Comparison of ENCODE assay signal across 2 cellular contexts in genomic region chr1:220962031-220962751, GRCh38.
TF ChIP-seq lines count a peak whose summit lies in the region.

No MANE protein-coding gene starts in this region.

TF ChIP-seq in GM12878, 131 proteins besides CTCF, POLR2A, EP300 and RAD21 (continued from another document):
- TF ChIP-seq, protein P1, sequence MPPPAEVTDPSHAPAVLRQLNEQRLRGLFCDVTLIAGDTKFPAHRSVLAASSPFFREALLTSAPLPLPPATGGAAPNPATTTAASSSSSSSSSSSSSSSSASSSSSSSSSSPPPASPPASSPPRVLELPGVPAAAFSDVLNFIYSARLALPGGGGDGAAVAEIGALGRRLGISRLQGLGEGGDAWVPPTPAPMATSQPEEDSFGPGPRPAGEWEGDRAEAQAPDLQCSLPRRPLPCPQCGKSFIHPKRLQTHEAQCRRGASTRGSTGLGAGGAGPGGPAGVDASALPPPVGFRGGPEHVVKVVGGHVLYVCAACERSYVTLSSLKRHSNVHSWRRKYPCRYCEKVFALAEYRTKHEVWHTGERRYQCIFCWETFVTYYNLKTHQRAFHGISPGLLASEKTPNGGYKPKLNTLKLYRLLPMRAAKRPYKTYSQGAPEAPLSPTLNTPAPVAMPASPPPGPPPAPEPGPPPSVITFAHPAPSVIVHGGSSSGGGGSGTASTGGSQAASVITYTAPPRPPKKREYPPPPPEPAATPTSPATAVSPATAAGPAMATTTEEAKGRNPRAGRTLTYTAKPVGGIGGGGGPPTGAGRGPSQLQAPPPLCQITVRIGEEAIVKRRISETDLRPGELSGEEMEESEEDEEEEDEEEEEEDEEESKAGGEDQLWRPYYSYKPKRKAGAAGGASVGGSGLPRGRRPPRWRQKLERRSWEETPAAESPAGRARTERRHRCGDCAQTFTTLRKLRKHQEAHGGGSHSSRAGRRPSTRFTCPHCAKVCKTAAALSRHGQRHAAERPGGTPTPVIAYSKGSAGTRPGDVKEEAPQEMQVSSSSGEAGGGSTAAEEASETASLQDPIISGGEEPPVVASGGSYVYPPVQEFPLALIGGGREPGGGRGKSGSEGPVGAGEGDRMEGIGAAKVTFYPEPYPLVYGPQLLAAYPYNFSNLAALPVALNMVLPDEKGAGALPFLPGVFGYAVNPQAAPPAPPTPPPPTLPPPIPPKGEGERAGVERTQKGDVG (CRISPR knock-in tag; IDR thresholded peaks at IDR 0.05): no peak
- TF ChIP-seq MEF2B (IDR thresholded peaks at IDR 0.05; ENCODE audit: partially characterized antibody, poor library complexity, severe bottlenecking) (peak; percentile 23), RUNX3 (IDR thresholded peaks at IDR 0.05; ENCODE audit: low read length) (peak; percentile 50; the same call in 1 of the 2 replicates), CREM (IDR thresholded peaks at IDR 0.05; ENCODE audit: low read depth) (peak; percentile 56), NR2F1 (conservative IDR thresholded peaks at IDR 0.05) (no peak), NFIC (IDR thresholded peaks at IDR 0.05; ENCODE audit: low read depth, low read length) (peak; percentile 50; the same call in 1 of the 2 replicates), JUNB (IDR thresholded peaks at IDR 0.05) (peak; percentile 32; the same call in 1 of the 2 replicates), ATF7 (IDR thresholded peaks at IDR 0.05; ENCODE audit: low read depth) (peak; percentile 57), IRF5 (IDR thresholded peaks at IDR 0.05; ENCODE audit: borderline replicate concordance) (no peak)
- TF ChIP-seq, protein P2, sequence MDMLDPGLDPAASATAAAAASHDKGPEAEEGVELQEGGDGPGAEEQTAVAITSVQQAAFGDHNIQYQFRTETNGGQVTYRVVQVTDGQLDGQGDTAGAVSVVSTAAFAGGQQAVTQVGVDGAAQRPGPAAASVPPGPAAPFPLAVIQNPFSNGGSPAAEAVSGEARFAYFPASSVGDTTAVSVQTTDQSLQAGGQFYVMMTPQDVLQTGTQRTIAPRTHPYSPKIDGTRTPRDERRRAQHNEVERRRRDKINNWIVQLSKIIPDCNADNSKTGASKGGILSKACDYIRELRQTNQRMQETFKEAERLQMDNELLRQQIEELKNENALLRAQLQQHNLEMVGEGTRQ (IDR thresholded peaks at IDR 0.05; ENCODE audit: borderline replicate concordance, low read depth, low read length): no peak
- TF ChIP-seq, protein P3, sequence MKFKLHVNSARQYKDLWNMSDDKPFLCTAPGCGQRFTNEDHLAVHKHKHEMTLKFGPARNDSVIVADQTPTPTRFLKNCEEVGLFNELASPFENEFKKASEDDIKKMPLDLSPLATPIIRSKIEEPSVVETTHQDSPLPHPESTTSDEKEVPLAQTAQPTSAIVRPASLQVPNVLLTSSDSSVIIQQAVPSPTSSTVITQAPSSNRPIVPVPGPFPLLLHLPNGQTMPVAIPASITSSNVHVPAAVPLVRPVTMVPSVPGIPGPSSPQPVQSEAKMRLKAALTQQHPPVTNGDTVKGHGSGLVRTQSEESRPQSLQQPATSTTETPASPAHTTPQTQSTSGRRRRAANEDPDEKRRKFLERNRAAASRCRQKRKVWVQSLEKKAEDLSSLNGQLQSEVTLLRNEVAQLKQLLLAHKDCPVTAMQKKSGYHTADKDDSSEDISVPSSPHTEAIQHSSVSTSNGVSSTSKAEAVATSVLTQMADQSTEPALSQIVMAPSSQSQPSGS (IDR thresholded peaks at IDR 0.05; ENCODE audit: low read length): 0 out of 2 replicates have a peak, but pooled peaks have one; percentile 26
- TF ChIP-seq, protein P4, sequence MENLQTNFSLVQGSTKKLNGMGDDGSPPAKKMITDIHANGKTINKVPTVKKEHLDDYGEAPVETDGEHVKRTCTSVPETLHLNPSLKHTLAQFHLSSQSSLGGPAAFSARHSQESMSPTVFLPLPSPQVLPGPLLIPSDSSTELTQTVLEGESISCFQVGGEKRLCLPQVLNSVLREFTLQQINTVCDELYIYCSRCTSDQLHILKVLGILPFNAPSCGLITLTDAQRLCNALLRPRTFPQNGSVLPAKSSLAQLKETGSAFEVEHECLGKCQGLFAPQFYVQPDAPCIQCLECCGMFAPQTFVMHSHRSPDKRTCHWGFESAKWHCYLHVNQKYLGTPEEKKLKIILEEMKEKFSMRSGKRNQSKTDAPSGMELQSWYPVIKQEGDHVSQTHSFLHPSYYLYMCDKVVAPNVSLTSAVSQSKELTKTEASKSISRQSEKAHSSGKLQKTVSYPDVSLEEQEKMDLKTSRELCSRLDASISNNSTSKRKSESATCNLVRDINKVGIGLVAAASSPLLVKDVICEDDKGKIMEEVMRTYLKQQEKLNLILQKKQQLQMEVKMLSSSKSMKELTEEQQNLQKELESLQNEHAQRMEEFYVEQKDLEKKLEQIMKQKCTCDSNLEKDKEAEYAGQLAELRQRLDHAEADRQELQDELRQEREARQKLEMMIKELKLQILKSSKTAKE (IDR thresholded peaks at IDR 0.05; ENCODE audit: low read depth, poor library complexity, severe bottlenecking): no peak
TF ChIP-seq in GM12878: peak in this region for 10.

TF ChIP-seq in liver, 16 proteins besides CTCF, POLR2A, EP300 and RAD21 (continued from another document):
- TF ChIP-seq, protein P5, sequence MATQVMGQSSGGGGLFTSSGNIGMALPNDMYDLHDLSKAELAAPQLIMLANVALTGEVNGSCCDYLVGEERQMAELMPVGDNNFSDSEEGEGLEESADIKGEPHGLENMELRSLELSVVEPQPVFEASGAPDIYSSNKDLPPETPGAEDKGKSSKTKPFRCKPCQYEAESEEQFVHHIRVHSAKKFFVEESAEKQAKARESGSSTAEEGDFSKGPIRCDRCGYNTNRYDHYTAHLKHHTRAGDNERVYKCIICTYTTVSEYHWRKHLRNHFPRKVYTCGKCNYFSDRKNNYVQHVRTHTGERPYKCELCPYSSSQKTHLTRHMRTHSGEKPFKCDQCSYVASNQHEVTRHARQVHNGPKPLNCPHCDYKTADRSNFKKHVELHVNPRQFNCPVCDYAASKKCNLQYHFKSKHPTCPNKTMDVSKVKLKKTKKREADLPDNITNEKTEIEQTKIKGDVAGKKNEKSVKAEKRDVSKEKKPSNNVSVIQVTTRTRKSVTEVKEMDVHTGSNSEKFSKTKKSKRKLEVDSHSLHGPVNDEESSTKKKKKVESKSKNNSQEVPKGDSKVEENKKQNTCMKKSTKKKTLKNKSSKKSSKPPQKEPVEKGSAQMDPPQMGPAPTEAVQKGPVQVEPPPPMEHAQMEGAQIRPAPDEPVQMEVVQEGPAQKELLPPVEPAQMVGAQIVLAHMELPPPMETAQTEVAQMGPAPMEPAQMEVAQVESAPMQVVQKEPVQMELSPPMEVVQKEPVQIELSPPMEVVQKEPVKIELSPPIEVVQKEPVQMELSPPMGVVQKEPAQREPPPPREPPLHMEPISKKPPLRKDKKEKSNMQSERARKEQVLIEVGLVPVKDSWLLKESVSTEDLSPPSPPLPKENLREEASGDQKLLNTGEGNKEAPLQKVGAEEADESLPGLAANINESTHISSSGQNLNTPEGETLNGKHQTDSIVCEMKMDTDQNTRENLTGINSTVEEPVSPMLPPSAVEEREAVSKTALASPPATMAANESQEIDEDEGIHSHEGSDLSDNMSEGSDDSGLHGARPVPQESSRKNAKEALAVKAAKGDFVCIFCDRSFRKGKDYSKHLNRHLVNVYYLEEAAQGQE (IDR thresholded peaks at IDR 0.05): peak; percentile 52
- TF ChIP-seq HNF4A (conservative IDR thresholded peaks at IDR 0.05) (peak; percentile 93 to 97), JUND (IDR thresholded peaks at IDR 0.05) (peak; percentile 92 to 98), YY1 (IDR thresholded peaks at IDR 0.05) (peak; percentile 84), GABPA (IDR thresholded peaks at IDR 0.05 in 1 of 2, conservative IDR thresholded peaks at IDR 0.05 in 1 of 2) (peak in 1 of 2 donors; percentile 55), HNF4G (IDR thresholded peaks at IDR 0.05) (peak; percentile 80), NR2F2 (IDR thresholded peaks at IDR 0.05) (peak; percentile 85), TAF1 (conservative IDR thresholded peaks at IDR 0.05) (no peak), FOXA2 (IDR thresholded peaks at IDR 0.05) (peak; percentile 91)
- TF ChIP-seq, protein P6, sequence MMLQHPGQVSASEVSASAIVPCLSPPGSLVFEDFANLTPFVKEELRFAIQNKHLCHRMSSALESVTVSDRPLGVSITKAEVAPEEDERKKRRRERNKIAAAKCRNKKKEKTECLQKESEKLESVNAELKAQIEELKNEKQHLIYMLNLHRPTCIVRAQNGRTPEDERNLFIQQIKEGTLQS (IDR thresholded peaks at IDR 0.05): peak; percentile 93
